ENCODE assay signal across 1 cellular context in the genomic region with DNA sequence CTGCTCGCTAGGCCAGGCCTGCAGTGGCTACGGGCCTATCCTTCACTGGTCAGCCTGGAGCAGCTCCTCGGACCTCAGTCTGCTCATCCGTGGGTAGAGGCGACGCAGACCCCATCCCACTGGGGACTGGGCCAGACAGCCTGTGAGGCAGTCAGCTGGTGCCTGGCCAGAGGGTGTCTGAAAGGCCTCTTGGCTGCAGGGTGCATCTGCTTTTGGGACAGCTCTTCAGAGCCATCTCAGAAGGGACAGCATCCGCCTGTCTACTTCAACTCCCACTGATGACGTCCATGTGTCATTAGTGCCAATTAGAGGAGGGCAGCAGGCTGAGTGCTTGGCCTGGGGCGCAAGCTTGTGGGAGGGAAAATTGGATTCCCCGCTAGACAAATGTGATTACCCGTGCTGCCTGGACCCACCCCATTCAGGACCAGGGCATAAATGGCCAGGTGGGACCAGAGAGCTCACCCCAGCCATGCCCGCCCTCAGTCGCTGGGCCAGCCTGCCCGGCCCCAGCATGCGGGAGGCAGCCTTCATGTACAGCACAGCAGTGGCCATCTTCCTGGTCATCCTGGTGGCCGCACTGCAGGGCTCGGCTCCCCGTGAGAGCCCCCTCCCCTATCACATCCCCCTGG.
TF ChIP-seq lines count a peak whose summit lies in the region.

Gene DBH (plus strand): TSS at position 461 of the 629 bp plus-strand sequence. CDS start 9 bp downstream, at position 470.

TF ChIP-seq in SK-N-SH, 30 proteins besides CTCF, POLR2A, EP300 and RAD21 (continued from another document):
- TF ChIP-seq USF2 (IDR thresholded peaks at IDR 0.05; ENCODE audit: borderline replicate concordance, low read depth, low read length) (peak; percentile 40; the same call in 1 of the 2 replicates), CHD2 (IDR thresholded peaks at IDR 0.05; ENCODE audit: low read length, partially characterized antibody) (peak; percentile 92), RFX5 (IDR thresholded peaks at IDR 0.05; ENCODE audit: low read length) (no peak)
